26 cellular contexts compared by ENCODE assay signal in the genomic region with DNA sequence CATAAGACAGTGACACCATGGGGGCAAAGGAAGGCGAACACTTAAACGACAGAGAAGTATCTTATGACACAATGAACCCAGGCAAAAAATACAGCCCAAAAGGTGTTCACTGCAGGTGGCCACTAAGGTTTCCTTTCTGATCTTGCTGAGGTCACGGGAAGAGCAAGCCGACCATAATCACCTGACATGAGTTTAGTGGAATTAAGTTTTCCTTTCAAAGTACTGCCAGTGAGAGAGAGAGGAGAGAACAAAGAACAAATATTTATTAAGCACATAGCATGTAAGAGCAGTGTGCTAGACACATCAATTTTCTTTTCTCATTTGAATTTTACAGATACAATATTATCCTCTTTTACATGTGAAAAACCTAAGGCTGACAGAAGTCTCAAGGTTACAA.
"Had no signal": no experiment of that assay in that cellular context is flagged by ENCODE, and none has a peak within 500 bp of the region (broad histone marks: within the 10 kb centered on the region; RNA-seq: fewer than 3 reads in every experiment).

No MANE protein-coding gene starts in this region.

- FAIRE-seq: TTC549 had no signal

- H3K4me1 ChIP-seq: Peyer's patch, SJSA1 had no signal

- H3K4me3 Mint-ChIP-seq: activated CD4-positive, alpha-beta memory T cell treated with anti-CD3 and anti-CD28 coated beads, Interleukin-2, amount 10 ng/mL, durations not matched to agents 7 days and 5 days; activated CD4-positive, alpha-beta T cell treated with anti-CD3 and anti-CD28 coated beads for 36 hours; activated naive CD8-positive, alpha-beta T cell treated with anti-CD3 and anti-CD28 coated beads, Interleukin-2, amount 10 ng/mL, durations not matched to agents 7 days and 5 days had no signal

- ATAC-seq: activated CD4-positive, alpha-beta T cell treated with anti-CD3 and anti-CD28 coated beads for 36 hours; SK-N-SH treated with all-trans-retinoic acid at 6 μM for 48 hours had no signal

- H3K4me3 ChIP-seq: adrenal gland, Peyer's patch, SJSA1 had no signal

- H3K27ac Mint-ChIP-seq: activated CD4-positive, alpha-beta memory T cell treated with anti-CD3 and anti-CD28 coated beads, Interleukin-2, amount 10 ng/mL, durations not matched to agents 7 days and 5 days; activated CD4-positive, alpha-beta T cell treated with anti-CD3 and anti-CD28 coated beads for 36 hours; activated naive CD8-positive, alpha-beta T cell treated with anti-CD3 and anti-CD28 coated beads, Interleukin-2, amount 10 ng/mL, durations not matched to agents 7 days and 5 days had no signal

- H3K9me3 ChIP-seq: adrenal gland, SJSA1 had no signal

- H3K36me3 ChIP-seq: adrenal gland had no signal

- DNase-seq: activated CD4-positive, alpha-beta memory T cell treated with anti-CD3 and anti-CD28 coated beads, Interleukin-2, amount 10 ng/mL, durations not matched to agents 7 days and 5 days; activated CD4-positive, alpha-beta T cell treated with anti-CD3 and anti-CD28 coated beads for 36 hours; activated CD4-positive, alpha-beta T cell treated with anti-CD3 and anti-CD28 coated beads, Interleukin-2, amount 50 U/mL, for 1 hour; activated naive CD4-positive, alpha-beta T cell treated with anti-CD3 and anti-CD28 coated beads, Interleukin-2, amount 50 U/mL, for 16 hours; activated naive CD8-positive, alpha-beta T cell treated with anti-CD3 and anti-CD28 coated beads, Interleukin-2, amount 10 ng/mL, durations not matched to agents 7 days and 5 days; activated T-cell treated with anti-CD3 and anti-CD28 coated beads for 4 hours; adrenal gland; anterior cingulate cortex; caudate nucleus; KG1; NCI-H1105; NCI-H1436; NCI-H1694 treated with DMSO at 0.1 percent for 48 hours; NCI-H2029 treated with DMSO at 0.1 percent for 48 hours; NCI-H345; NCI-H510A; NCI-H526 treated with DMSO at 0.1 percent for 48 hours; NCI-H82; Peyer's patch; SHP77; SW 1271; T1000 had no signal

- H3K27me3 Mint-ChIP-seq: activated CD4-positive, alpha-beta memory T cell treated with anti-CD3 and anti-CD28 coated beads, Interleukin-2, amount 10 ng/mL, durations not matched to agents 7 days and 5 days; activated CD4-positive, alpha-beta T cell treated with anti-CD3 and anti-CD28 coated beads for 36 hours; activated naive CD8-positive, alpha-beta T cell treated with anti-CD3 and anti-CD28 coated beads, Interleukin-2, amount 10 ng/mL, durations not matched to agents 7 days and 5 days had no signal

- H3K27ac ChIP-seq: adrenal gland, Peyer's patch, SJSA1, VCaP had no signal

- H3K4me1 Mint-ChIP-seq: activated CD4-positive, alpha-beta memory T cell treated with anti-CD3 and anti-CD28 coated beads, Interleukin-2, amount 10 ng/mL, durations not matched to agents 7 days and 5 days; activated CD4-positive, alpha-beta T cell treated with anti-CD3 and anti-CD28 coated beads for 36 hours had no signal

- H3K27me3 ChIP-seq: adrenal gland, Peyer's patch, SJSA1 had no signal
